1 cellular context compared by ENCODE assay signal in genomic region chr1:8182034-8182761, GRCh38.
A peak's percentile ranks its signal among the peaks of the same experiment; 100 is the strongest.
TF ChIP-seq lines count a peak whose summit lies in the region.

No MANE protein-coding gene starts in this region.

TF ChIP-seq in HepG2, 621 proteins besides CTCF, POLR2A, EP300 and RAD21 (continued from another document and continues in another):
- no peak for TF ChIP-seq NCOA1 (CRISPR knock-in tag; IDR thresholded peaks at IDR 0.05)
- TF ChIP-seq SMYD3 (CRISPR knock-in tag; IDR thresholded peaks at IDR 0.05), result no peak
- TF ChIP-seq GABPB1 (CRISPR knock-in tag; IDR thresholded peaks at IDR 0.05), result peak; percentile 21; the same call in 1 of the 2 replicates
- no peak for TF ChIP-seq MZF1 (CRISPR knock-in tag; IDR thresholded peaks at IDR 0.05; ENCODE audit: borderline replicate concordance)
- TF ChIP-seq, protein P1, sequence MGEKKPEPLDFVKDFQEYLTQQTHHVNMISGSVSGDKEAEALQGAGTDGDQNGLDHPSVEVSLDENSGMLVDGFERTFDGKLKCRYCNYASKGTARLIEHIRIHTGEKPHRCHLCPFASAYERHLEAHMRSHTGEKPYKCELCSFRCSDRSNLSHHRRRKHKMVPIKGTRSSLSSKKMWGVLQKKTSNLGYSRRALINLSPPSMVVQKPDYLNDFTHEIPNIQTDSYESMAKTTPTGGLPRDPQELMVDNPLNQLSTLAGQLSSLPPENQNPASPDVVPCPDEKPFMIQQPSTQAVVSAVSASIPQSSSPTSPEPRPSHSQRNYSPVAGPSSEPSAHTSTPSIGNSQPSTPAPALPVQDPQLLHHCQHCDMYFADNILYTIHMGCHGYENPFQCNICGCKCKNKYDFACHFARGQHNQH (CRISPR knock-in tag; IDR thresholded peaks at IDR 0.05), result peak; percentile 62; the same call in 1 of the 2 replicates
- TF ChIP-seq RORA (CRISPR knock-in tag; IDR thresholded peaks at IDR 0.05), result no peak
- TF ChIP-seq HOXD1 (CRISPR knock-in tag; IDR thresholded peaks at IDR 0.05), result no peak
- no peak for TF ChIP-seq TSC22D2 (CRISPR knock-in tag; IDR thresholded peaks at IDR 0.05; ENCODE audit: borderline replicate concordance)
- TF ChIP-seq, protein P2, sequence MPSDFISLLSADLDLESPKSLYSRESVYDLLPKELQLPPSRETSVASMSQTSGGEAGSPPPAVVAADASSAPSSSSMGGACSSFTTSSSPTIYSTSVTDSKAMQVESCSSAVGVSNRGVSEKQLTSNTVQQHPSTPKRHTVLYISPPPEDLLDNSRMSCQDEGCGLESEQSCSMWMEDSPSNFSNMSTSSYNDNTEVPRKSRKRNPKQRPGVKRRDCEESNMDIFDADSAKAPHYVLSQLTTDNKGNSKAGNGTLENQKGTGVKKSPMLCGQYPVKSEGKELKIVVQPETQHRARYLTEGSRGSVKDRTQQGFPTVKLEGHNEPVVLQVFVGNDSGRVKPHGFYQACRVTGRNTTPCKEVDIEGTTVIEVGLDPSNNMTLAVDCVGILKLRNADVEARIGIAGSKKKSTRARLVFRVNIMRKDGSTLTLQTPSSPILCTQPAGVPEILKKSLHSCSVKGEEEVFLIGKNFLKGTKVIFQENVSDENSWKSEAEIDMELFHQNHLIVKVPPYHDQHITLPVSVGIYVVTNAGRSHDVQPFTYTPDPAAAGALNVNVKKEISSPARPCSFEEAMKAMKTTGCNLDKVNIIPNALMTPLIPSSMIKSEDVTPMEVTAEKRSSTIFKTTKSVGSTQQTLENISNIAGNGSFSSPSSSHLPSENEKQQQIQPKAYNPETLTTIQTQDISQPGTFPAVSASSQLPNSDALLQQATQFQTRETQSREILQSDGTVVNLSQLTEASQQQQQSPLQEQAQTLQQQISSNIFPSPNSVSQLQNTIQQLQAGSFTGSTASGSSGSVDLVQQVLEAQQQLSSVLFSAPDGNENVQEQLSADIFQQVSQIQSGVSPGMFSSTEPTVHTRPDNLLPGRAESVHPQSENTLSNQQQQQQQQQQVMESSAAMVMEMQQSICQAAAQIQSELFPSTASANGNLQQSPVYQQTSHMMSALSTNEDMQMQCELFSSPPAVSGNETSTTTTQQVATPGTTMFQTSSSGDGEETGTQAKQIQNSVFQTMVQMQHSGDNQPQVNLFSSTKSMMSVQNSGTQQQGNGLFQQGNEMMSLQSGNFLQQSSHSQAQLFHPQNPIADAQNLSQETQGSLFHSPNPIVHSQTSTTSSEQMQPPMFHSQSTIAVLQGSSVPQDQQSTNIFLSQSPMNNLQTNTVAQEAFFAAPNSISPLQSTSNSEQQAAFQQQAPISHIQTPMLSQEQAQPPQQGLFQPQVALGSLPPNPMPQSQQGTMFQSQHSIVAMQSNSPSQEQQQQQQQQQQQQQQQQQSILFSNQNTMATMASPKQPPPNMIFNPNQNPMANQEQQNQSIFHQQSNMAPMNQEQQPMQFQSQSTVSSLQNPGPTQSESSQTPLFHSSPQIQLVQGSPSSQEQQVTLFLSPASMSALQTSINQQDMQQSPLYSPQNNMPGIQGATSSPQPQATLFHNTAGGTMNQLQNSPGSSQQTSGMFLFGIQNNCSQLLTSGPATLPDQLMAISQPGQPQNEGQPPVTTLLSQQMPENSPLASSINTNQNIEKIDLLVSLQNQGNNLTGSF (CRISPR knock-in tag; IDR thresholded peaks at IDR 0.05), result no peak
- TF ChIP-seq RFXAP (CRISPR knock-in tag; IDR thresholded peaks at IDR 0.05; ENCODE audit: borderline replicate concordance), result 0 out of 2 replicates have a peak, but pooled peaks have one; percentile 16
- no peak for TF ChIP-seq PPARG (CRISPR knock-in tag; conservative IDR thresholded peaks at IDR 0.05)
- TF ChIP-seq KDM4B (CRISPR knock-in tag; IDR thresholded peaks at IDR 0.05), result no peak
- TF ChIP-seq ZNF547 (CRISPR knock-in tag; IDR thresholded peaks at IDR 0.05), result no peak
- TF ChIP-seq ZNF816 (CRISPR knock-in tag; IDR thresholded peaks at IDR 0.05; ENCODE audit: borderline replicate concordance), result 0 out of 2 replicates have a peak, but pooled peaks have one; percentile 49
- peak; percentile 65; the same call in 1 of the 2 replicates for TF ChIP-seq FOSL1 (CRISPR knock-in tag; IDR thresholded peaks at IDR 0.05; ENCODE audit: borderline replicate concordance)
- no peak for TF ChIP-seq ZNF644 (CRISPR knock-in tag; IDR thresholded peaks at IDR 0.05; ENCODE audit: low read depth)
- TF ChIP-seq, protein P3, sequence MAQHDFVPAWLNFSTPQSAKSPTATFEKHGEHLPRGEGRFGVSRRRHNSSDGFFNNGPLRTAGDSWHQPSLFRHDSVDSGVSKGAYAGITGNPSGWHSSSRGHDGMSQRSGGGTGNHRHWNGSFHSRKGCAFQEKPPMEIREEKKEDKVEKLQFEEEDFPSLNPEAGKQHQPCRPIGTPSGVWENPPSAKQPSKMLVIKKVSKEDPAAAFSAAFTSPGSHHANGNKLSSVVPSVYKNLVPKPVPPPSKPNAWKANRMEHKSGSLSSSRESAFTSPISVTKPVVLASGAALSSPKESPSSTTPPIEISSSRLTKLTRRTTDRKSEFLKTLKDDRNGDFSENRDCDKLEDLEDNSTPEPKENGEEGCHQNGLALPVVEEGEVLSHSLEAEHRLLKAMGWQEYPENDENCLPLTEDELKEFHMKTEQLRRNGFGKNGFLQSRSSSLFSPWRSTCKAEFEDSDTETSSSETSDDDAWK (CRISPR knock-in tag; IDR thresholded peaks at IDR 0.05), result no peak
- TF ChIP-seq SAFB2 (CRISPR knock-in tag; IDR thresholded peaks at IDR 0.05; ENCODE audit: borderline replicate concordance, low read depth), result no peak
- TF ChIP-seq ZNF296 (CRISPR knock-in tag; conservative IDR thresholded peaks at IDR 0.05), result no peak
- TF ChIP-seq ZNF34 (CRISPR knock-in tag; IDR thresholded peaks at IDR 0.05; ENCODE audit: borderline replicate concordance), result peak; percentile 58; the same call in 1 of the 2 replicates
- TF ChIP-seq DPF2 (CRISPR knock-in tag; IDR thresholded peaks at IDR 0.05; ENCODE audit: borderline replicate concordance, low read depth), result no peak; the same call in 1 of the 2 replicates
- TF ChIP-seq ZFX (CRISPR knock-in tag; IDR thresholded peaks at IDR 0.05; ENCODE audit: low read depth), result peak; percentile 66
- TF ChIP-seq BATF2 (CRISPR knock-in tag; IDR thresholded peaks at IDR 0.05), result no peak
- no peak for TF ChIP-seq TOE1 (CRISPR knock-in tag; IDR thresholded peaks at IDR 0.05)
- no peak for TF ChIP-seq ZNF574 (CRISPR knock-in tag; IDR thresholded peaks at IDR 0.05)
- no peak; the same call in 1 of the 2 replicates for TF ChIP-seq SPEN (CRISPR knock-in tag; IDR thresholded peaks at IDR 0.05; ENCODE audit: low read depth)
- TF ChIP-seq TGIF2 (CRISPR knock-in tag; IDR thresholded peaks at IDR 0.05), result 0 out of 2 replicates have a peak, but pooled peaks have one; percentile 33
- TF ChIP-seq KLF12 (CRISPR knock-in tag; IDR thresholded peaks at IDR 0.05; ENCODE audit: borderline replicate concordance), result no peak
- no peak for TF ChIP-seq BORCS8-MEF2B (CRISPR knock-in tag; IDR thresholded peaks at IDR 0.05)
- TF ChIP-seq POLR2AphosphoS2 (IDR thresholded peaks at IDR 0.05; ENCODE audit: low read depth, low read length), result no peak
- no peak for TF ChIP-seq KAT2B (IDR thresholded peaks at IDR 0.05; ENCODE audit: borderline replicate concordance, low read depth, low read length)
- TF ChIP-seq ZNF605 (CRISPR knock-in tag; IDR thresholded peaks at IDR 0.05), result peak; percentile 52; the same call in 1 of the 2 replicates
- TF ChIP-seq GABPA (IDR thresholded peaks at IDR 0.05; ENCODE audit: low read depth, low read length), result no peak
- 0 out of 2 replicates have a peak, but pooled peaks have one; percentile 38 for TF ChIP-seq GABPA (CRISPR knock-in tag; IDR thresholded peaks at IDR 0.05; ENCODE audit: low read depth)
- no peak for TF ChIP-seq SIN3A (IDR thresholded peaks at IDR 0.05; ENCODE audit: borderline replicate concordance, low read depth, low read length)
- no peak for TF ChIP-seq REXO4 (CRISPR knock-in tag; IDR thresholded peaks at IDR 0.05; ENCODE audit: borderline replicate concordance)
- TF ChIP-seq ZNF75D (CRISPR knock-in tag; IDR thresholded peaks at IDR 0.05; ENCODE audit: borderline replicate concordance), result no peak
- TF ChIP-seq SRY (CRISPR knock-in tag; IDR thresholded peaks at IDR 0.05), result no peak
- no peak for TF ChIP-seq SP5 (CRISPR knock-in tag; IDR thresholded peaks at IDR 0.05; ENCODE audit: borderline replicate concordance, low read depth)
- TF ChIP-seq KLF16 (CRISPR knock-in tag; IDR thresholded peaks at IDR 0.05), result peak in 1 of 2 experiments; percentile 77; a peak in 1 of 4 replicates
- no peak for TF ChIP-seq KMT2A (CRISPR knock-in tag; IDR thresholded peaks at IDR 0.05)
- no peak for TF ChIP-seq SIX1 (CRISPR knock-in tag; IDR thresholded peaks at IDR 0.05; ENCODE audit: borderline replicate concordance)
- peak; percentile 86 for TF ChIP-seq BCL6 (CRISPR knock-in tag; IDR thresholded peaks at IDR 0.05)
- TF ChIP-seq ELF1 (CRISPR knock-in tag; IDR thresholded peaks at IDR 0.05), result no peak
- no peak for TF ChIP-seq HNF4A (CRISPR knock-in tag; IDR thresholded peaks at IDR 0.05)
- TF ChIP-seq SMARCC2 (IDR thresholded peaks at IDR 0.05), result no peak
- TF ChIP-seq, protein P4, sequence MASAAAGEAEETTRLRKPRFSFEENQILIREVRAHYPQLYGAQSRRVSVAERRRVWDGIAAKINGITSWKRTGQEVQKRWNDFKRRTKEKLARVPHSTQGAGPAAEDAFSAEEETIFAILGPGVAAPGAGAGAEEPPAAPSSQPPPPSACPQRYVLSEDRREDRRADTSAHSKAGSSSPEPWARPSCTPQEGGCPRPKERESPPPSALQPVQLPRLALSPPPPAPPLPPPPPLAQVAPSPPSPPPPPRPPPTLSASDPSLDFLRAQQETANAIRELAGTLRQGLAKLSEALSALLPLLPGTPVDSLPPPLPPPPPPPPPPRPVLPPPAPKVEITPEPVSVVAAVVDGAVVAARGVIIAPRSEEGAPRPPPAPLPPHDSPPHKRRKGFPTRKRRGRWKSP (CRISPR knock-in tag; IDR thresholded peaks at IDR 0.05), result peak; percentile 85
- no peak for TF ChIP-seq HNRNPH1 (optimal IDR thresholded peaks at IDR 0.05; ENCODE audit: low read depth, low read length)
- TF ChIP-seq SNRNP70 (IDR thresholded peaks at IDR 0.05; ENCODE audit: low read depth, low read length), result no peak
- TF ChIP-seq ZBTB1 (CRISPR knock-in tag; IDR thresholded peaks at IDR 0.05; ENCODE audit: borderline replicate concordance), result no peak; the same call in 1 of the 2 replicates
- TF ChIP-seq, protein P5, sequence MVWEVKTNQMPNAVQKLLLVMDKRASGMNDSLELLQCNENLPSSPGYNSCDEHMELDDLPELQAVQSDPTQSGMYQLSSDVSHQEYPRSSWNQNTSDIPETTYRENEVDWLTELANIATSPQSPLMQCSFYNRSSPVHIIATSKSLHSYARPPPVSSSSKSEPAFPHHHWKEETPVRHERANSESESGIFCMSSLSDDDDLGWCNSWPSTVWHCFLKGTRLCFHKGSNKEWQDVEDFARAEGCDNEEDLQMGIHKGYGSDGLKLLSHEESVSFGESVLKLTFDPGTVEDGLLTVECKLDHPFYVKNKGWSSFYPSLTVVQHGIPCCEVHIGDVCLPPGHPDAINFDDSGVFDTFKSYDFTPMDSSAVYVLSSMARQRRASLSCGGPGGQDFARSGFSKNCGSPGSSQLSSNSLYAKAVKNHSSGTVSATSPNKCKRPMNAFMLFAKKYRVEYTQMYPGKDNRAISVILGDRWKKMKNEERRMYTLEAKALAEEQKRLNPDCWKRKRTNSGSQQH (CRISPR knock-in tag; IDR thresholded peaks at IDR 0.05; ENCODE audit: low read depth), result no peak
- TF ChIP-seq ARNT (IDR thresholded peaks at IDR 0.05), result no peak
- TF ChIP-seq ZNF30 (CRISPR knock-in tag; IDR thresholded peaks at IDR 0.05), result no peak
- TF ChIP-seq NRL (CRISPR knock-in tag; IDR thresholded peaks at IDR 0.05; ENCODE audit: borderline replicate concordance), result no peak
- TF ChIP-seq ZBTB8A (CRISPR knock-in tag; IDR thresholded peaks at IDR 0.05; ENCODE audit: borderline replicate concordance, low read depth), result no peak
- no peak for TF ChIP-seq ZNF138 (CRISPR knock-in tag; IDR thresholded peaks at IDR 0.05; ENCODE audit: low read depth)
- no peak for TF ChIP-seq MAFK (conservative IDR thresholded peaks at IDR 0.05 in 1 of 2, IDR thresholded peaks at IDR 0.05 in 1 of 2; ENCODE audit: low read length in 2 of 2)
- TF ChIP-seq ZBTB33 (CRISPR knock-in tag; IDR thresholded peaks at IDR 0.05), result no peak
- no peak for TF ChIP-seq TAF1 (CRISPR knock-in tag; IDR thresholded peaks at IDR 0.05)
